8 cellular contexts compared by ENCODE assay signal in genomic region chr17:19386276-19386863, GRCh38. TPM values are rescaled to one million over a fixed set of nuclear protein-coding genes. Genes with fewer than 3 reads are reported as not detected.
DNase-seq lines count a peak whose midpoint lies in the region; ATAC-seq and TF ChIP-seq lines count a peak whose summit lies in the region.

No MANE protein-coding gene starts in this region.

- H3K36me3 ChIP-seq in HEK293 (ENCODE audit: control insufficient read depth in 2 of 2, insufficient read depth in 1 of 2, low read length in 2 of 2) (peaks cover 7 to 41% of the 10 kb centered on the region in 2 experiments), heart left ventricle (peaks cover 0 to 42% (median 33%) of the 10 kb centered on the region in 9 donors), skeletal muscle tissue (ENCODE audit: control insufficient read depth in 3 of 3, insufficient read depth in 3 of 3, low read length in 3 of 3) (peaks cover 14 to 20% (median 19%) of the 10 kb centered on the region in 3 donors)

- no peak for TF ChIP-seq CTCF in HEK293 (tag by site-specific recombination; IDR thresholded peaks at IDR 0.05)
- no peak for TF ChIP-seq CTCF in heart left ventricle (IDR thresholded peaks at IDR 0.05)
- TF ChIP-seq CTCF in GM10266 (IDR thresholded peaks at IDR 0.05; ENCODE audit: control insufficient read depth, insufficient read depth, low read depth, missing control alignments) = no peak

- WGBS in heart left ventricle, 4 donors = 47 to 53% (median 51%) methylated on average over 12 to 17 of the region's 17 CpGs

- H3K4me3 ChIP-seq in HEK293 (ENCODE audit: low read depth, low read length) (no peak overlapping the region), heart left ventricle (peak overlapping the region in 10 of 12 donors; percentile 19 to 58 (median 41)), skeletal muscle tissue (ENCODE audit: low read length in 3 of 3) (peak overlapping the region in 2 of 3 donors; percentile 54 to 63)

- intact Hi-C loops in heart left ventricle (cut with DNase I) = no loop called here

- H3K4me1 ChIP-seq in HEK293 (ENCODE audit: control insufficient read depth, insufficient read depth, low read length) (peaks cover 17% of the 10 kb centered on the region), heart left ventricle (peaks cover 0 to 71% (median 47%) of the 10 kb centered on the region in 12 donors), skeletal muscle tissue (ENCODE audit: control insufficient read depth in 3 of 3, insufficient read depth in 3 of 3, low read length in 3 of 3) (peaks cover 37 to 52% (median 49%) of the 10 kb centered on the region in 3 donors)

- DNase-seq in SW 1271 (lab: John Stamatoyannopoulos, UW) (peak; percentile 41), heart left ventricle (peak in 3 of 5 donors; percentile 70 to 81 (median 73)), NCI-H1694 (lab: John Stamatoyannopoulos, UW) (no peak), GM10266 (ENCODE audit: extremely low spot score) (no peak)

- POLR2A ChIA-PET in HEK293 (lab: Yijun Ruan, JAX) = interaction anchor here (1.3 to 5.6 kb wide), 3 partner anchors 8 to 24 kb away, joined by 3 to 57 read pairs (median 4); partner anchors contain the start of genes B9D1 and MAPK7

- CTCF ChIA-PET in HEK293 (lab: Yijun Ruan, JAX) = interaction anchor here (1.2 to 2.0 kb wide), 2 partner anchors 23 to 61 kb away, joined by 3 to 11 read pairs; partner anchors contain the start of gene B9D1

- no peak overlapping the region for H3K27ac ChIP-seq in HEK293 (ENCODE audit: extremely low read depth, low read depth, low read length)
- H3K27ac ChIP-seq in heart left ventricle = peak overlapping the region; percentile 22 to 96 (median 84)
- peak overlapping the region; percentile 77 for H3K27ac ChIP-seq in skeletal muscle tissue (ENCODE audit: low read depth, low read length)

- ATAC-seq in heart left ventricle (peak in 2 of 4 donors; percentile 43 to 58), GM18502 (IDR thresholded peaks at IDR 0.05; ENCODE audit: poor library complexity, unreplicated experiment) (no peak), HG02852 (IDR thresholded peaks at IDR 0.05; ENCODE audit: unreplicated experiment) (no peak)

- TF ChIP-seq POLR2A in heart left ventricle (IDR thresholded peaks at IDR 0.05) = no peak

- H3K9me3 ChIP-seq in HEK293 (ENCODE audit: control insufficient read depth, insufficient read depth, low read depth, low read length) (no peaks in the 10 kb centered on the region), heart left ventricle (no peaks in the 10 kb centered on the region), skeletal muscle tissue (ENCODE audit: control insufficient read depth in 3 of 3, low read length in 3 of 3) (no peaks in the 10 kb centered on the region)

- no peaks in the 10 kb centered on the region for H3K27me3 ChIP-seq in heart left ventricle
- H3K27me3 ChIP-seq in skeletal muscle tissue (ENCODE audit: control insufficient read depth in 3 of 3, insufficient read depth in 3 of 3, low read length in 3 of 3) = no peaks in the 10 kb centered on the region

- H3K9ac ChIP-seq in skeletal muscle tissue (ENCODE audit: low read depth in 1 of 3, low read length in 3 of 3) = peak overlapping the region; percentile 32 to 64 (median 51)

TF ChIP-seq in HEK293, 187 proteins besides CTCF, POLR2A, EP300 and RAD21 (continues in another document):
- TF ChIP-seq MZF1 (tag by site-specific recombination; IDR thresholded peaks at IDR 0.05; ENCODE audit: borderline replicate concordance) = no peak
- no peak for TF ChIP-seq ZNF596 (tag by site-specific recombination; IDR thresholded peaks at IDR 0.05)
- TF ChIP-seq ZNF335 (tag by site-specific recombination; conservative IDR thresholded peaks at IDR 0.05) = no peak
- no peak for TF ChIP-seq ZBTB10 (tag by site-specific recombination; IDR thresholded peaks at IDR 0.05)
- no peak for TF ChIP-seq ZNF701 (tag by site-specific recombination; IDR thresholded peaks at IDR 0.05)
- TF ChIP-seq ZNF24 (tag by site-specific recombination; IDR thresholded peaks at IDR 0.05) = 0 out of 2 replicates have a peak, but pooled peaks have one; percentile 47
- TF ChIP-seq ZNF530 (tag by site-specific recombination; IDR thresholded peaks at IDR 0.05; ENCODE audit: low read depth) = no peak
- no peak for TF ChIP-seq SP7 (tag by site-specific recombination; IDR thresholded peaks at IDR 0.05)
- no peak for TF ChIP-seq KLF8 (tag by site-specific recombination; IDR thresholded peaks at IDR 0.05)
- TF ChIP-seq ZSCAN4 (tag by site-specific recombination; IDR thresholded peaks at IDR 0.05) = no peak
- TF ChIP-seq ZNF302 (tag by site-specific recombination; IDR thresholded peaks at IDR 0.05; ENCODE audit: low read depth) = no peak
- TF ChIP-seq PRDM1 (tag by site-specific recombination; IDR thresholded peaks at IDR 0.05) = no peak
- TF ChIP-seq SCRT2 (tag by site-specific recombination; IDR thresholded peaks at IDR 0.05) = no peak
- TF ChIP-seq, protein P1, sequence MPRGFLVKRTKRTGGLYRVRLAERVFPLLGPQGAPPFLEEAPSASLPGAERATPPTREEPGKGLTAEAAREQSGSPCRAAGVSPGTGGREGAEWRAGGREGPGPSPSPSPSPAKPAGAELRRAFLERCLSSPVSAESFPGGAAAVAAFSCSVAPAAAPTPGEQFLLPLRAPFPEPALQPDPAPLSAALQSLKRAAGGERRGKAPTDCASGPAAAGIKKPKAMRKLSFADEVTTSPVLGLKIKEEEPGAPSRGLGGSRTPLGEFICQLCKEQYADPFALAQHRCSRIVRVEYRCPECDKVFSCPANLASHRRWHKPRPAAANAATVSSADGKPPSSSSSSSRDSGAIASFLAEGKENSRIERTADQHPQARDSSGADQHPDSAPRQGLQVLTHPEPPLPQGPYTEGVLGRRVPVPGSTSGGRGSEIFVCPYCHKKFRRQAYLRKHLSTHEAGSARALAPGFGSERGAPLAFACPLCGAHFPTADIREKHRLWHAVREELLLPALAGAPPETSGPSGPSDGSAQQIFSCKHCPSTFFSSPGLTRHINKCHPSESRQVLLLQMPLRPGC (tag by site-specific recombination; IDR thresholded peaks at IDR 0.05) = no peak
- TF ChIP-seq ZNF184 (tag by site-specific recombination; IDR thresholded peaks at IDR 0.05) = no peak
- no peak for TF ChIP-seq ZNF830 (tag by site-specific recombination; IDR thresholded peaks at IDR 0.05; ENCODE audit: low read depth)
- TF ChIP-seq ZNF626 (tag by site-specific recombination; IDR thresholded peaks at IDR 0.05) = no peak
- TF ChIP-seq PRDM6 (tag by site-specific recombination; IDR thresholded peaks at IDR 0.05) = no peak

RNA-seq across cellular contexts. Expression of gene MFAP4, which starts 0.6 kb away (rescaled TPM):
- total RNA-seq in heart left ventricle = 10 to 100 TPM; 15.7 to 84.3 (median 51.3) TPM
- 10 to 100 TPM; 19.4 to 29.0 TPM for polyA plus RNA-seq in heart left ventricle
- 29.2 TPM for total RNA-seq in skeletal muscle tissue

RNA-seq across cellular contexts. Expression of gene MAPK7, which starts 8.1 kb away (rescaled TPM):
- 10 to 100 TPM in 6 of 9 donors, 1 to 10 TPM in 3; 8.2 to 25.4 (median 12.1) TPM for total RNA-seq in heart left ventricle
- polyA plus RNA-seq in heart left ventricle = 10 to 100 TPM in 1 of 2 donors, 1 to 10 TPM in 1; 5.7 to 20.0 TPM
- 7.8 TPM for total RNA-seq in skeletal muscle tissue

RNA-seq across cellular contexts. Expression of gene B9D1, which starts 23.8 kb away (rescaled TPM):
- total RNA-seq in heart left ventricle (10 to 100 TPM in 5 of 9 donors, 1 to 10 TPM in 4; 5.6 to 27.9 (median 10.8) TPM), skeletal muscle tissue (3.1 TPM)
- 10 to 100 TPM in 1 of 2 donors, 1 to 10 TPM in 1; 9.1 to 10.7 TPM for polyA plus RNA-seq in heart left ventricle

RNA-seq across cellular contexts. Expression of gene RNF112, which starts 24.7 kb away (rescaled TPM):
- total RNA-seq in heart left ventricle = 1 to 10 TPM in 6 of 9 donors, under 1 TPM in 3; 0.45 to 1.5 (median 1.1) TPM
- polyA plus RNA-seq in heart left ventricle = 1 to 10 TPM; 2.6 to 3.0 TPM
- total RNA-seq in skeletal muscle tissue = 2.1 TPM

Comparison
In these comparisons a context has a peak if more than half of its experiments do, and no peak if none do; other contexts are left out.
1. DNase-seq: peak in SW 1271 (2 of 2) and heart left ventricle (3 of 5); none in NCI-H1694 (single experiment) and GM10266 (single experiment).